ENCODE assay signal across 14 cellular contexts in genomic region chr14:52241102-52241793, GRCh38. TPM values are rescaled to one million over a fixed set of nuclear protein-coding genes. Genes with fewer than 3 reads are reported as not detected.
A peak's percentile ranks its signal among the peaks of the same experiment; 100 is the strongest.
DNase-seq lines count a peak whose midpoint lies in the region; ATAC-seq, FAIRE-seq and TF ChIP-seq lines count a peak whose summit lies in the region.
"Had no signal": no experiment of that assay in that cellular context is flagged by ENCODE, and none has a peak within 500 bp of the region (broad histone marks: within the 10 kb centered on the region; RNA-seq: fewer than 3 reads in every experiment).

No MANE protein-coding gene starts in this region.

- H3K56ac ChIP-seq in H9 (ENCODE audit: insufficient read length, low read depth, low read length), result no peak overlapping the region

- H3K27me3 ChIP-seq in GM12878 (replicated peaks in 1 of 2; ENCODE audit: control insufficient read depth in 2 of 2, insufficient read depth in 2 of 2, low read length in 1 of 2) (no peaks in the 10 kb centered on the region), mesenchymal stem cell (ENCODE audit: control insufficient read depth in 1 of 2, insufficient read depth in 1 of 2, low read length in 2 of 2) (no peaks in the 10 kb centered on the region), H9 (ENCODE audit: insufficient read depth, low read length) (no peaks in the 10 kb centered on the region)
- H3K27me3 ChIP-seq: hepatocyte, MG63 had no signal

- RAD21 ChIA-PET in GM12878 (lab: Charles Lee; ENCODE audit: unreplicated experiment), result no interaction called here

- H3K14ac ChIP-seq in mesenchymal stem cell (ENCODE audit: low read length in 2 of 2), result no peak overlapping the region
- H3K14ac ChIP-seq in H9 (ENCODE audit: insufficient read depth, low read length), result no peak overlapping the region

- TF ChIP-seq RAD21 in GM12878 (IDR thresholded peaks at IDR 0.05; ENCODE audit: insufficient read depth, low read depth, low read length), result no peak

- H2BK5ac ChIP-seq in mesenchymal stem cell (ENCODE audit: low read depth, low read length, poor library complexity, severe bottlenecking), result no peak overlapping the region
- H2BK5ac ChIP-seq in H9 (ENCODE audit: insufficient read length, low read length), result no peak overlapping the region

- H3K4me2 ChIP-seq in GM12878 (ENCODE audit: control insufficient read depth, insufficient read depth) (no peak overlapping the region), mesenchymal stem cell (ENCODE audit: low read length, poor library complexity, severe bottlenecking) (no peak overlapping the region), H9 (ENCODE audit: insufficient read depth, insufficient read length, low read length) (no peak overlapping the region)
- H3K4me2 ChIP-seq: hepatocyte had no signal

- H3K9me3 ChIP-seq in GM12878 (replicated peaks; ENCODE audit: control insufficient read depth, insufficient read depth, low read length) (no peaks in the 10 kb centered on the region), mesenchymal stem cell (ENCODE audit: control insufficient read depth, low read length) (no peaks in the 10 kb centered on the region), H9 (ENCODE audit: control insufficient read depth, low read depth, low read length) (no peaks in the 10 kb centered on the region)
- H3K9me3 ChIP-seq: MG63 had no signal

- SMC1A ChIA-PET in GM12878 (lab: Charles Lee; ENCODE audit: uncharacterized antibody, unreplicated experiment), result no interaction called here

- no peak overlapping the region for H3K4me3 ChIP-seq in GM12878
- H3K4me3 ChIP-seq in mesenchymal stem cell (ENCODE audit: insufficient read depth in 1 of 2, low read depth in 1 of 2, low read length in 2 of 2), result peak overlapping the region in 1 of 2 experiments; percentile 48
- H3K4me3 ChIP-seq: hepatocyte, MG63 had no signal

- H3K27me3 Mint-ChIP-seq in H9 (ENCODE audit: low read depth), result no peaks in the 10 kb centered on the region

- H4K91ac ChIP-seq in mesenchymal stem cell (ENCODE audit: low read length) (no peak overlapping the region), H9 (ENCODE audit: insufficient read length, low read depth, low read length) (no peak overlapping the region)

- H3K36me3 Mint-ChIP-seq in H9 (ENCODE audit: insufficient read depth in 1 of 3, low read depth in 3 of 3), result no peaks in the 10 kb centered on the region
- H3K36me3 Mint-ChIP-seq: activated naive CD4-positive, alpha-beta T cell treated with anti-CD3 and anti-CD28 coated beads, Interleukin-2, amount 50 U/mL, for 72 hours; CD4-positive, CD25-positive, alpha-beta regulatory T cell had no signal

- H4K20me1 ChIP-seq in GM12878 (ENCODE audit: control insufficient read depth, insufficient read depth), result no peaks in the 10 kb centered on the region
- no peaks in the 10 kb centered on the region for H4K20me1 ChIP-seq in H9 (ENCODE audit: control insufficient read depth, insufficient read depth, insufficient read length)

- no peak for TF ChIP-seq POLR2A in GM12878 (IDR thresholded peaks at IDR 0.05; ENCODE audit: low read depth, low read length)

- TF ChIP-seq CTCF in GM12878 (IDR thresholded peaks at IDR 0.05 in 2 of 3, conservative IDR thresholded peaks at IDR 0.05 in 1 of 3; ENCODE audit: control insufficient read depth in 2 of 3, extremely low read depth in 1 of 3, insufficient read depth in 1 of 3, low read depth in 3 of 3, low read length in 3 of 3), result no peak
- TF ChIP-seq CTCF in H9 (conservative IDR thresholded peaks at IDR 0.05), result no peak
- TF ChIP-seq CTCF in GM10266 (IDR thresholded peaks at IDR 0.05; ENCODE audit: control insufficient read depth, insufficient read depth, low read depth, missing control alignments), result no peak

- no peaks in the 10 kb centered on the region for H3K9me3 Mint-ChIP-seq in H9

- in situ Hi-C loops in GM12878 (cut with MboI), result no loop called here

- DNase-seq in AG08396 (ENCODE audit: low spot score) (peak; percentile 43), HT1080 (ENCODE audit: low read depth) (peak; percentile 65), GM12878 (ENCODE audit: low read depth, low spot score) (no peak), mesenchymal stem cell (peak; percentile 77), H9 (no peak), GM10266 (ENCODE audit: extremely low spot score) (no peak), left colon (no peak)
- no peak for DNase-seq in stimulated activated naive CD4-positive, alpha-beta T cell (lab: John Stamatoyannopoulos, UW)
- DNase-seq: CD4-positive, CD25-positive, alpha-beta regulatory T cell; GDM1; MG63 had no signal

- H2BK20ac ChIP-seq in H9 (ENCODE audit: low read depth, low read length, poor library complexity, severe bottlenecking), result no peak overlapping the region

- intact Hi-C loops in GM12878 (cut with micrococcal nuclease; ENCODE audit: unreplicated experiment), result no loop called here
- intact Hi-C loops in left colon (cut with DNase I, micrococcal nuclease), result no loop called here

- ATAC-seq in GM12878 (peak; percentile 38; the same call in 1 of the 3 replicates), left colon (no peak)
- ATAC-seq: activated naive CD4-positive, alpha-beta T cell treated with anti-CD3 and anti-CD28 coated beads, Interleukin-2, amount 50 U/mL, for 72 hours; Panc1 had no signal

- no peak overlapping the region for H3K27ac ChIP-seq in GM12878 (ENCODE audit: control insufficient read depth, insufficient read depth)
- no peak overlapping the region for H3K27ac ChIP-seq in mesenchymal stem cell (ENCODE audit: low read length, poor library complexity, severe bottlenecking)
- H3K27ac ChIP-seq in H9 (ENCODE audit: insufficient read length, low read depth, low read length), result no peak overlapping the region
- H3K27ac ChIP-seq: hepatocyte had no signal

- H3K4me3 Mint-ChIP-seq in H9, result no peak overlapping the region
- H3K4me3 Mint-ChIP-seq: CD4-positive, CD25-positive, alpha-beta regulatory T cell had no signal

- no peak overlapping the region for H3T11ph ChIP-seq in H9 (ENCODE audit: low read length)

- no peak overlapping the region for H4K5ac ChIP-seq in H9 (ENCODE audit: insufficient read length, low read depth, low read length)

- no peak overlapping the region for H2BK120ac ChIP-seq in mesenchymal stem cell (ENCODE audit: low read depth, low read length)
- no peak overlapping the region for H2BK120ac ChIP-seq in H9 (ENCODE audit: low read depth, low read length, poor library complexity, severe bottlenecking)

- H3K4me1 ChIP-seq in GM12878 (ENCODE audit: control insufficient read depth, insufficient read depth, low read length), result peaks cover 10% of the 10 kb centered on the region; the same call in 1 of the 2 replicates
- no peaks in the 10 kb centered on the region for H3K4me1 ChIP-seq in mesenchymal stem cell (ENCODE audit: control insufficient read depth, insufficient read depth, low read depth, low read length)
- H3K4me1 ChIP-seq in H9 (ENCODE audit: insufficient read depth, low read length), result no peaks in the 10 kb centered on the region

- POLR2A ChIA-PET in GM12878 (lab: Charles Lee), result no interaction called here

- no peak overlapping the region for H2BK15ac ChIP-seq in mesenchymal stem cell (ENCODE audit: low read depth, poor library complexity, severe bottlenecking)
- H2BK15ac ChIP-seq in H9 (ENCODE audit: low read depth, low read length), result no peak overlapping the region

- H4K8ac ChIP-seq in mesenchymal stem cell (ENCODE audit: low read length) (no peak overlapping the region), H9 (replicated peaks; ENCODE audit: insufficient read length, low read depth, low read length) (no peak overlapping the region)

- H3K9ac ChIP-seq in GM12878 (ENCODE audit: control insufficient read depth, insufficient read depth, low read length) (no peak overlapping the region), mesenchymal stem cell (ENCODE audit: low read length) (peak overlapping the region; percentile 75), H9 (ENCODE audit: extremely low read depth, insufficient read length, low read length) (no peak overlapping the region)

- no peak overlapping the region for H3K18ac ChIP-seq in mesenchymal stem cell (ENCODE audit: low read depth in 1 of 2, low read length in 2 of 2)
- H3K18ac ChIP-seq in H9 (ENCODE audit: insufficient read length, low read depth, low read length), result no peak overlapping the region

- H3K23me2 ChIP-seq in H9 (ENCODE audit: insufficient read length, low read depth, low read length, poor library complexity, severe bottlenecking), result no peaks in the 10 kb centered on the region

- H3K79me1 ChIP-seq in mesenchymal stem cell (replicated peaks; ENCODE audit: low read length, poor library complexity, severe bottlenecking) (no peaks in the 10 kb centered on the region), H9 (ENCODE audit: insufficient read depth, low read depth, low read length, poor library complexity, severe bottlenecking) (no peaks in the 10 kb centered on the region)

- H3K4me1 Mint-ChIP-seq in H9, result peaks cover 6% of the 10 kb centered on the region in 2 experiments

- no peaks in the 10 kb centered on the region for H3K79me2 ChIP-seq in GM12878 (ENCODE audit: control insufficient read depth, insufficient read depth, low read length)
- H3K79me2 ChIP-seq in H9 (ENCODE audit: insufficient read depth, low read length), result no peaks in the 10 kb centered on the region
- H3K79me2 ChIP-seq: hepatocyte had no signal

- BruUV-seq in GM12878 (replicated peaks; lab: Mats Ljungman, UMichigan), result no TSS peak

- H3K36me3 ChIP-seq in GM12878 (ENCODE audit: control insufficient read depth in 2 of 2, insufficient read depth in 2 of 2, low read length in 1 of 2), result no peaks in the 10 kb centered on the region
- H3K36me3 ChIP-seq in mesenchymal stem cell (ENCODE audit: control insufficient read depth in 1 of 2, insufficient read depth in 2 of 2, low read depth in 1 of 2, low read length in 2 of 2), result no peaks in the 10 kb centered on the region
- H3K36me3 ChIP-seq: MG63 had no signal

- 8% methylated on average over 5 of the region's 5 CpGs for WGBS in GM12878 (ENCODE audit: insufficient coverage, insufficient replicate concordance, low lambda C conversion rate, missing lambda C conversion rate)
- 29% methylated on average over 5 of the region's 5 CpGs for WGBS in mesenchymal stem cell
- no CpG with 5 or more reads among the region's 5 CpGs for WGBS in H9 (ENCODE audit: extremely low coverage, insufficient read length, low lambda C conversion rate)

- H3K23ac ChIP-seq in mesenchymal stem cell (ENCODE audit: low read length in 2 of 2) (no peak overlapping the region), H9 (ENCODE audit: insufficient read length, low read depth, low read length) (no peak overlapping the region)

- no peak overlapping the region for H3K27ac Mint-ChIP-seq in H9
- H3K27ac Mint-ChIP-seq: activated naive CD4-positive, alpha-beta T cell treated with anti-CD3 and anti-CD28 coated beads, Interleukin-2, amount 50 U/mL, for 72 hours had no signal

- H2AFZ ChIP-seq in GM12878 (ENCODE audit: control insufficient read depth, low read depth, low read length) (no peak overlapping the region), mesenchymal stem cell (ENCODE audit: low read depth, low read length) (no peak overlapping the region), H9 (ENCODE audit: low read length) (no peak overlapping the region)
- H2AFZ ChIP-seq: hepatocyte had no signal

- no peak overlapping the region for H2BK12ac ChIP-seq in mesenchymal stem cell (ENCODE audit: low read length in 2 of 2)
- H2BK12ac ChIP-seq in H9 (ENCODE audit: insufficient read length, low read depth, low read length), result no peak overlapping the region

- H3K4ac ChIP-seq in mesenchymal stem cell (ENCODE audit: low read depth in 1 of 2, low read length in 2 of 2) (no peak overlapping the region), H9 (ENCODE audit: low read depth, low read length) (no peak overlapping the region)

- TF ChIP-seq EP300 in GM12878 (IDR thresholded peaks at IDR 0.05; ENCODE audit: borderline replicate concordance in 1 of 2, control insufficient read depth in 1 of 2, low read depth in 2 of 2, low read length in 2 of 2), result no peak

- no peak for FAIRE-seq in GM12878 (lab: Jason Lieb, UNC)

- no peak overlapping the region for H2AK5ac ChIP-seq in mesenchymal stem cell (ENCODE audit: low read length, severe bottlenecking)
- no peak overlapping the region for H2AK5ac ChIP-seq in H9 (ENCODE audit: insufficient read length, low read length)

- CTCF ChIA-PET in GM12878 (lab: Yijun Ruan, JAX), result no interaction called here

RNA-seq across cellular contexts. Expression of gene PTGDR, which starts 26.2 kb away (rescaled TPM):
- not detected in 2 replicates for total RNA-seq in HT1080 (2014; rRNA removed; shearing (Covaris generic))
- not detected in 2 replicates for polyA plus RNA-seq in HT1080 (2015; cell fraction: cytosol; rRNA removed)
- polyA plus RNA-seq in HT1080 (2015; cell fraction: nucleus; rRNA removed), result not detected in 2 replicates
- total RNA-seq in GM12878 (2013; cell fraction: nucleolus; rRNA removed), result not detected in 2 replicates
- total RNA-seq in GM12878 (2014; rRNA removed), result not detected in 2 replicates
- not detected in 2 replicates for total RNA-seq in GM12878 (2014; rRNA removed; fragmentation: Illumina TruSeq; extraction: Trizol)
- not detected in 2 replicates for total RNA-seq in GM12878 (2021)
- polyA plus RNA-seq in GM12878 (2011; ENCODE audit: low read depth), result not detected
- not detected in 2 replicates for polyA plus RNA-seq in GM12878 (2011; rRNA removed)
- not detected in 2 replicates for polyA plus RNA-seq in GM12878 (2011; cell fraction: cytosol; rRNA removed)
- polyA plus RNA-seq in GM12878 (2011; cell fraction: nucleus; rRNA removed), result not detected in 2 replicates
- polyA plus RNA-seq in GM12878 (2012), result not detected in 2 replicates
- polyA plus RNA-seq in GM12878 (2014; fragmentation: Illumina TruSeq; extraction: Trizol), result not detected in 2 replicates
- not detected for polyA plus RNA-seq in GM12878 (2014; fragmentation: Nextera tagmentation; extraction: Ambion mirVana)
- polyA plus RNA-seq in GM12878 (2014; rRNA removed), result not detected in 2 replicates
- not detected for polyA plus RNA-seq in GM12878 (2016; fragmentation: Nextera tagmentation; extraction: Ambion mirVana)
- not detected in 2 replicates for polyA minus RNA-seq in GM12878 (2011; rRNA and poly(A)+ RNA removed)
- not detected in 2 replicates for polyA minus RNA-seq in GM12878 (2011; cell fraction: cytosol; rRNA and poly(A)+ RNA removed)
- not detected in 2 replicates for polyA minus RNA-seq in GM12878 (2011; cell fraction: nucleus; rRNA and poly(A)+ RNA removed)
- not detected for polyA plus RNA-seq in mesenchymal stem cell (2013, experiment 1 of 2)
- polyA plus RNA-seq in mesenchymal stem cell (2013, experiment 2 of 2), result not detected
- total RNA-seq in H9 (2021), result not detected in 2 replicates
- 10 to 100 TPM; 18.4 to 19.6 TPM for total RNA-seq in left colon

Comparison
In these comparisons a context has a peak if more than half of its experiments do, and no peak if none do; other contexts are left out.
1. DNase-seq: peak in AG08396 (single experiment), HT1080 (single experiment) and mesenchymal stem cell (single experiment); none in GM12878 (single experiment), H9 (single experiment), GM10266 (single experiment), left colon (0 of 2) and stimulated activated naive CD4-positive, alpha-beta T cell (0 of 6).
2. RNA of gene PTGDR, which starts 26.2 kb away (total RNA-seq): 18.4 to 19.6 TPM in left colon; not detected in H9, not detected in HT1080 and not detected in GM12878; every median in the first group is over 10 times any median in the second.